In the genomic region with DNA sequence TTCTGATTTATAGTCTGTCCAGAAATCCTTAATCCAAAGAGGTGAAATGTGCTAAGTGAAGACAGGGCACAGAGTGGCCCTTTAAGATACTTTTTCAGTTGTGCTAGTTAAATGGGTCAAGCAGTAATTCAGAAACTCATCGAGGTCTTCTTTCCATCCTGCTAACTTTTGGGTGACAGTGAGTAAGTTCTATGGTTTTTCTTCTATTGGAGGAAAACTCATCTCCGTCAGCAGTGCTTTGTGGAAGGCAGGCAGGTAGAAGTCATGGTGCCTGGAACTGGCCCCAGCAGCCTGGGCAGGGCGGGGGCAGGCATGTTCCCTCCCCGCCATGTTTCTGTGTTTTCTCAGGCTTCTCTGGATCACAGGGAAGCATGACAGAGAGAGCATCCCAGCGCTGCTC, we compare ENCODE assay signal across 8 cellular contexts.
"Had no signal": no experiment of that assay in that cellular context is flagged by ENCODE, and none has a peak within 500 bp of the region (broad histone marks: within the 10 kb centered on the region; RNA-seq: fewer than 3 reads in every experiment).

No MANE protein-coding gene starts in this region.

- H3K4me3 Mint-ChIP-seq: GM23338, H9, HFFc6 had no signal

- H3K27ac Mint-ChIP-seq: GM23338, H9, HFFc6 had no signal

- DNase-seq: GM23248, GOT3, H7, H9, HCEC 1CT, HFFc6 had no signal

- ATAC-seq: GM23338, HCT116 had no signal

- H3K9me3 Mint-ChIP-seq: GM23338, H9, HFFc6 had no signal
